ENCODE assay signal across 8 cellular contexts in the genomic region with DNA sequence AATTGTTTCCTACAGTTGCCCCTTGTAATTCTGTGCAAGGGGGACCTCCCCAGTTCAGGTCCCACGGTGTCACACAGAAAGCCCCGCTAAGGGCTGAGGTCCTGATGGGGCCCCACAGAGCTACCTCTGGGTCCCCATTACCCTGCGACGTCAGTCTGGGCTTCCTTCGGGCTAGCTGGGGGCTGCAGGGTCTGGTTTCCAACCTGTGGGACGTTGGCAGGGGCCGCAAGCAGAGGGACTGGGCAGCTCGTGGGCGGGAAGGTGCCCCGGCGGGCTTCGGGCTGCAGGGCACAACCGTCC. TPM values are rescaled to one million over a fixed set of nuclear protein-coding genes. Genes with fewer than 3 reads are reported as not detected.
DNase-seq lines count a peak whose midpoint lies in the region; ATAC-seq, FAIRE-seq and TF ChIP-seq lines count a peak whose summit lies in the region.

No MANE protein-coding gene starts in this region.

- intact Hi-C loops in K562 (cut with micrococcal nuclease), result loop anchor here (1.0 to 2.0 kb wide), 2 partner anchors 12 to 71 kb away; partner anchors contain the start of genes DPAGT1, RPS25 and TRAPPC4
- intact Hi-C loops in aorta (cut with DNase I), result no loop called here

- H3K27me3 ChIP-seq in K562 (ENCODE audit: control insufficient read depth in 2 of 2, insufficient read depth in 2 of 2, low read length in 2 of 2) (no peaks in the 10 kb centered on the region), aorta (ENCODE audit: control insufficient read depth in 1 of 2, insufficient read depth in 2 of 2, low read length in 1 of 2) (no peaks in the 10 kb centered on the region)

- POLR2A ChIA-PET in K562 (lab: Yijun Ruan, JAX), result interaction anchor here (0.6 to 1.2 kb wide), 5 partner anchors 15 to 152 kb away, joined by 3 to 4 read pairs (median 4); partner anchors contain the start of gene VPS11

- TF ChIP-seq POLR2A in K562 (conservative IDR thresholded peaks at IDR 0.05), result no peak

- H3K9me3 ChIP-seq in K562 (replicated peaks; ENCODE audit: control insufficient read depth, insufficient read depth, low read depth, low read length), result no peaks in the 10 kb centered on the region
- no peaks in the 10 kb centered on the region for H3K9me3 ChIP-seq in mesodermal cell (ENCODE audit: control insufficient read depth, low read length)
- H3K9me3 ChIP-seq in aorta (ENCODE audit: control insufficient read depth, low read length), result no peaks in the 10 kb centered on the region

- peaks cover 12% of the 10 kb centered on the region for H4K20me1 ChIP-seq in K562 (replicated peaks; ENCODE audit: control insufficient read depth, insufficient read depth, low read length)

- no peak for FAIRE-seq in K562 (lab: Jason Lieb, UNC)

- no peak for TF ChIP-seq RAD21 in K562 (CRISPR knock-in tag; conservative IDR thresholded peaks at IDR 0.05 in 1 of 2, IDR thresholded peaks at IDR 0.05 in 1 of 2)

- no TSS peak for BruUV-seq in K562 (replicated peaks; lab: Mats Ljungman, UMichigan)

- no peaks in the 10 kb centered on the region for H3K9me1 ChIP-seq in K562 (ENCODE audit: control insufficient read depth, insufficient read depth, low read length)

- peak overlapping the region; percentile 86 to 99 for H3K9ac ChIP-seq in K562 (ENCODE audit: insufficient read depth in 1 of 2, low read depth in 2 of 2, low read length in 2 of 2)

- no peak for TF ChIP-seq CTCF in K562 (IDR thresholded peaks at IDR 0.05 in 2 of 3, conservative IDR thresholded peaks at IDR 0.05 in 1 of 3; ENCODE audit: insufficient read depth in 2 of 3, low read depth in 1 of 3, low read length in 3 of 3)

- WGBS in K562 (ENCODE audit: insufficient coverage, low coverage, missing lambda C conversion rate), result 4% methylated on average over 13 of the region's 13 CpGs
- 2 to 3% methylated on average over 13 of the region's 13 CpGs for WGBS in mesodermal cell (ENCODE audit: insufficient coverage in 2 of 2), 2 experiments
- WGBS in aorta, 2 donors, result 7 to 11% methylated on average over 13 of the region's 13 CpGs

- H3K79me2 ChIP-seq in K562 (ENCODE audit: control insufficient read depth, insufficient read depth, low read length), result peaks cover 39% of the 10 kb centered on the region

- H3K36me3 ChIP-seq in K562 (ENCODE audit: control insufficient read depth, insufficient read depth, low read length) (peaks cover 42% of the 10 kb centered on the region), mesodermal cell (ENCODE audit: control insufficient read depth, insufficient read depth, low read length) (peaks cover 32% of the 10 kb centered on the region), aorta (ENCODE audit: control insufficient read depth in 1 of 2, insufficient read depth in 2 of 2, low read length in 1 of 2) (no peaks in the 10 kb centered on the region)

- H3K4me2 ChIP-seq in K562 (ENCODE audit: insufficient read depth, low read length), result peak overlapping the region; percentile 98

- peak overlapping the region; percentile 92 for H3K4me3 ChIP-seq in K562
- H3K4me3 ChIP-seq in mesodermal cell (ENCODE audit: extremely low read depth, insufficient read depth, low read length, poor library complexity, severe bottlenecking), result peak overlapping the region; percentile 79
- H3K4me3 ChIP-seq in aorta (ENCODE audit: low read length in 2 of 2), result peak overlapping the region; percentile 32 to 86

- CTCF ChIA-PET in K562 (lab: Yijun Ruan, JAX; ENCODE audit: low intra/inter-chr PET ratio), result no interaction called here

- no peak for TF ChIP-seq EP300 in K562 (IDR thresholded peaks at IDR 0.05; ENCODE audit: low read length)

- in situ Hi-C loops in K562 (cut with MboI), result no loop called here

- peak; percentile 21 for ATAC-seq in HG03354 (IDR thresholded peaks at IDR 0.05; ENCODE audit: poor library complexity, severe bottlenecking, unreplicated experiment)
- ATAC-seq in K562, result peak; percentile 17
- no peak for ATAC-seq in aorta (ENCODE audit: low FRiP score)

- peak overlapping the region; percentile 92 for H3K27ac ChIP-seq in K562 (ENCODE audit: extremely low read depth, low read depth, low read length)
- H3K27ac ChIP-seq in mesodermal cell (ENCODE audit: low read depth, low read length, severe bottlenecking), result no peak overlapping the region
- peak overlapping the region in 1 of 2 donors; percentile 14 for H3K27ac ChIP-seq in aorta (ENCODE audit: low read depth in 1 of 2, low read length in 2 of 2)

- peak overlapping the region; percentile 96 for H2AFZ ChIP-seq in K562 (ENCODE audit: low read depth, low read length)

- H3K4me1 ChIP-seq in K562 (replicated peaks in 1 of 2; ENCODE audit: control insufficient read depth in 2 of 2, insufficient read depth in 2 of 2, low read length in 2 of 2) (peaks cover 35 to 45% of the 10 kb centered on the region in 2 experiments), mesodermal cell (ENCODE audit: control insufficient read depth, insufficient read depth, low read length, poor library complexity, severe bottlenecking) (peaks cover 13% of the 10 kb centered on the region), aorta (ENCODE audit: control insufficient read depth in 1 of 2, insufficient read depth in 2 of 2, low read length in 2 of 2) (no peaks in the 10 kb centered on the region)

- DNase-seq in activated effector memory CD4-positive, alpha-beta T cell treated with Interleukin-2 at 50 U/mL for 16 hours, result peak; percentile 4
- DNase-seq in activated effector memory CD4-positive, alpha-beta T cell treated with anti-CD3 and anti-CD28 coated beads, Interleukin-2, amount 50 U/mL, for 16 hours, result no peak
- DNase-seq in K562 (ENCODE audit: extremely low read depth in 1 of 4, low spot score in 3 of 4) (no peak), aorta (no peak), MV-4-11 (lab: John Stamatoyannopoulos, UW) (no peak), NCI-H1048 (lab: John Stamatoyannopoulos, UW) (no peak)

RNA-seq across cellular contexts. Expression of gene SLC37A4, which starts 0.7 kb away (rescaled TPM):
- total RNA-seq in K562 (2011; cell fraction: chromatin; rRNA removed; ENCODE audit: low replicate concordance), result 93.5 and 200 TPM in 2 replicates
- 179 and 193 TPM in 2 replicates for total RNA-seq in K562 (2011; cell fraction: nucleolus; rRNA removed)
- 133 and 149 TPM in 2 replicates for total RNA-seq in K562 (2011; cell fraction: nucleoplasm; rRNA removed)
- 27.9 and 34.1 TPM in 2 replicates for total RNA-seq in K562 (2014; rRNA removed)
- 34.5 and 35.7 TPM in 2 replicates for total RNA-seq in K562 (2014; rRNA removed; fragmentation: Illumina TruSeq; extraction: Trizol)
- total RNA-seq in K562 (2015; rRNA removed; fragmentation: Illumina TruSeq; extraction: Trizol), result 27.9 and 28.2 TPM in 2 replicates
- total RNA-seq in K562 (2021), result 48.8 and 49.8 TPM in 2 replicates
- polyA plus RNA-seq in K562 (2011; rRNA removed), result 73.9 and 87.9 TPM in 2 replicates
- 125 and 133 TPM in 2 replicates for polyA plus RNA-seq in K562 (2011; cell fraction: cytosol; rRNA removed)
- polyA plus RNA-seq in K562 (2011; cell fraction: nucleus; rRNA removed), result 272 and 287 TPM in 2 replicates
- polyA plus RNA-seq in K562 (2012), result 36.4 and 40.1 TPM in 2 replicates
- polyA plus RNA-seq in K562 (2014; fragmentation: Illumina TruSeq; extraction: Trizol), result 54.6 and 55.2 TPM in 2 replicates
- 10 to 100 TPM; 24.7 to 40.7 TPM for polyA plus RNA-seq in K562 (2014; fragmentation: Nextera tagmentation; extraction: Ambion mirVana)
- polyA plus RNA-seq in K562 (2014; rRNA removed), result 54.6 and 55.0 TPM in 2 replicates
- 95.1 and 110 TPM in 2 replicates for polyA minus RNA-seq in K562 (2011; rRNA and poly(A)+ RNA removed)
- 31.7 and 35.4 TPM in 2 replicates for polyA minus RNA-seq in K562 (2011; cell fraction: cytosol; rRNA and poly(A)+ RNA removed)
- polyA minus RNA-seq in K562 (2011; cell fraction: nucleus; rRNA and poly(A)+ RNA removed), result 44.6 and 66.4 TPM in 2 replicates
- polyA plus RNA-seq in mesodermal cell (2013, experiment 1 of 2), result 23.5 TPM
- polyA plus RNA-seq in mesodermal cell (2013, experiment 2 of 2), result 22.4 TPM
- total RNA-seq in aorta, result 10 to 100 TPM in 1 of 2 donors, 1 to 10 TPM in 1; 7.8 to 12.9 TPM
- 1 to 10 TPM; 8.5 to 8.9 TPM for polyA plus RNA-seq in aorta

RNA-seq across cellular contexts. Expression of gene TRAPPC4, which starts 11.4 kb away (rescaled TPM):
- total RNA-seq in K562 (2011; cell fraction: chromatin; rRNA removed; ENCODE audit: low replicate concordance), result 76.0 and 138 TPM in 2 replicates
- 134 and 149 TPM in 2 replicates for total RNA-seq in K562 (2011; cell fraction: nucleolus; rRNA removed)
- total RNA-seq in K562 (2011; cell fraction: nucleoplasm; rRNA removed), result 122 and 136 TPM in 2 replicates
- total RNA-seq in K562 (2014; rRNA removed) (132 and 142 TPM in 2 replicates), K562 (2014; rRNA removed; fragmentation: Illumina TruSeq; extraction: Trizol) (142 and 147 TPM in 2 replicates), K562 (2015; rRNA removed; fragmentation: Illumina TruSeq; extraction: Trizol) (137 and 139 TPM in 2 replicates), K562 (2021) (139 TPM in 2 replicates), aorta (10 to 100 TPM; 49.6 to 54.3 TPM)
- polyA plus RNA-seq in K562 (2011; rRNA removed) (205 and 232 TPM in 2 replicates), K562 (2014; fragmentation: Illumina TruSeq; extraction: Trizol) (121 and 127 TPM in 2 replicates), K562 (2014; fragmentation: Nextera tagmentation; extraction: Ambion mirVana) (100 to 1,000 TPM; 455 to 524 TPM), K562 (2014; rRNA removed) (152 and 159 TPM in 2 replicates), aorta (10 to 100 TPM; 33.8 to 53.6 TPM)
- polyA plus RNA-seq in K562 (2011; cell fraction: cytosol; rRNA removed), result 349 and 363 TPM in 2 replicates
- 108 and 126 TPM in 2 replicates for polyA plus RNA-seq in K562 (2011; cell fraction: nucleus; rRNA removed)
- 139 and 188 TPM in 2 replicates for polyA plus RNA-seq in K562 (2012)
- 121 and 192 TPM in 2 replicates for polyA minus RNA-seq in K562 (2011; rRNA and poly(A)+ RNA removed)
- 33.1 and 51.2 TPM in 2 replicates for polyA minus RNA-seq in K562 (2011; cell fraction: cytosol; rRNA and poly(A)+ RNA removed)
- 44.2 and 59.3 TPM in 2 replicates for polyA minus RNA-seq in K562 (2011; cell fraction: nucleus; rRNA and poly(A)+ RNA removed)
- 82.2 TPM for polyA plus RNA-seq in mesodermal cell (2013, experiment 1 of 2)
- polyA plus RNA-seq in mesodermal cell (2013, experiment 2 of 2), result 77.0 TPM

RNA-seq across cellular contexts. Expression of gene RPS25, which starts 11.8 kb away (rescaled TPM):
- total RNA-seq in K562 (2011; cell fraction: chromatin; rRNA removed; ENCODE audit: low replicate concordance), result 136 and 201 TPM in 2 replicates
- 166 and 168 TPM in 2 replicates for total RNA-seq in K562 (2011; cell fraction: nucleolus; rRNA removed)
- total RNA-seq in K562 (2011; cell fraction: nucleoplasm; rRNA removed), result 272 and 420 TPM in 2 replicates
- total RNA-seq in K562 (2014; rRNA removed) (1,122 and 1,723 TPM in 2 replicates), K562 (2014; rRNA removed; fragmentation: Illumina TruSeq; extraction: Trizol) (2,419 and 2,437 TPM in 2 replicates), K562 (2015; rRNA removed; fragmentation: Illumina TruSeq; extraction: Trizol) (2,472 and 2,755 TPM in 2 replicates), K562 (2021) (1,553 and 1,702 TPM in 2 replicates), aorta (100 to 1,000 TPM; 804 to 820 TPM)
- polyA plus RNA-seq in K562 (2011; rRNA removed) (1,393 and 1,573 TPM in 2 replicates), K562 (2014; fragmentation: Illumina TruSeq; extraction: Trizol) (2,166 and 3,143 TPM in 2 replicates), K562 (2014; fragmentation: Nextera tagmentation; extraction: Ambion mirVana) (1,000 to 10,000 TPM; 2,471 to 2,886 TPM), K562 (2014; rRNA removed) (2,239 and 5,486 TPM in 2 replicates), aorta (1,000 to 10,000 TPM; 2,334 to 4,827 TPM)
- polyA plus RNA-seq in K562 (2011; cell fraction: cytosol; rRNA removed), result 686 and 1,751 TPM in 2 replicates
- 283 and 578 TPM in 2 replicates for polyA plus RNA-seq in K562 (2011; cell fraction: nucleus; rRNA removed)
- 1,761 and 1,841 TPM in 2 replicates for polyA plus RNA-seq in K562 (2012)
- 428 and 580 TPM in 2 replicates for polyA minus RNA-seq in K562 (2011; rRNA and poly(A)+ RNA removed)
- 641 and 694 TPM in 2 replicates for polyA minus RNA-seq in K562 (2011; cell fraction: cytosol; rRNA and poly(A)+ RNA removed)
- polyA minus RNA-seq in K562 (2011; cell fraction: nucleus; rRNA and poly(A)+ RNA removed), result 60.3 and 141 TPM in 2 replicates
- polyA plus RNA-seq in mesodermal cell (2013, experiment 1 of 2), result 1,110 TPM
- polyA plus RNA-seq in mesodermal cell (2013, experiment 2 of 2), result 1,173 TPM

RNA-seq across cellular contexts. Expression of gene HYOU1, which starts 27.0 kb away (rescaled TPM):
- total RNA-seq in K562 (2011; cell fraction: chromatin; rRNA removed; ENCODE audit: low replicate concordance), result 358 and 605 TPM in 2 replicates
- total RNA-seq in K562 (2011; cell fraction: nucleolus; rRNA removed), result 442 and 449 TPM in 2 replicates
- 467 and 490 TPM in 2 replicates for total RNA-seq in K562 (2011; cell fraction: nucleoplasm; rRNA removed)
- total RNA-seq in K562 (2014; rRNA removed) (128 and 132 TPM in 2 replicates), K562 (2014; rRNA removed; fragmentation: Illumina TruSeq; extraction: Trizol) (95.2 and 104 TPM in 2 replicates), K562 (2015; rRNA removed; fragmentation: Illumina TruSeq; extraction: Trizol) (124 and 125 TPM in 2 replicates), K562 (2021) (193 and 197 TPM in 2 replicates), aorta (100 to 1,000 TPM; 101 to 145 TPM)
- polyA plus RNA-seq in K562 (2011; rRNA removed) (159 and 196 TPM in 2 replicates), K562 (2014; fragmentation: Illumina TruSeq; extraction: Trizol) (180 and 197 TPM in 2 replicates), K562 (2014; fragmentation: Nextera tagmentation; extraction: Ambion mirVana) (10 to 100 TPM; 19.5 to 46.2 TPM), K562 (2014; rRNA removed) (145 and 151 TPM in 2 replicates), aorta (10 to 100 TPM; 35.7 to 35.9 TPM)
- polyA plus RNA-seq in K562 (2011; cell fraction: cytosol; rRNA removed), result 195 and 205 TPM in 2 replicates
- 158 and 198 TPM in 2 replicates for polyA plus RNA-seq in K562 (2011; cell fraction: nucleus; rRNA removed)
- 135 and 352 TPM in 2 replicates for polyA plus RNA-seq in K562 (2012)
- polyA minus RNA-seq in K562 (2011; rRNA and poly(A)+ RNA removed), result 167 and 177 TPM in 2 replicates
- polyA minus RNA-seq in K562 (2011; cell fraction: cytosol; rRNA and poly(A)+ RNA removed), result 92.7 and 93.6 TPM in 2 replicates
- 42.5 and 79.6 TPM in 2 replicates for polyA minus RNA-seq in K562 (2011; cell fraction: nucleus; rRNA and poly(A)+ RNA removed)
- 246 TPM for polyA plus RNA-seq in mesodermal cell (2013, experiment 1 of 2)
- 207 TPM for polyA plus RNA-seq in mesodermal cell (2013, experiment 2 of 2)

RNA-seq across cellular contexts. Expression of gene CENATAC, which starts 32.0 kb away (rescaled TPM):
- total RNA-seq in K562 (2011; cell fraction: chromatin; rRNA removed; ENCODE audit: low replicate concordance), result 107 and 143 TPM in 2 replicates
- total RNA-seq in K562 (2011; cell fraction: nucleolus; rRNA removed), result 70.5 and 71.8 TPM in 2 replicates
- 96.7 and 121 TPM in 2 replicates for total RNA-seq in K562 (2011; cell fraction: nucleoplasm; rRNA removed)
- total RNA-seq in K562 (2014; rRNA removed) (15.3 and 16.0 TPM in 2 replicates), K562 (2014; rRNA removed; fragmentation: Illumina TruSeq; extraction: Trizol) (13.9 and 15.1 TPM in 2 replicates), K562 (2015; rRNA removed; fragmentation: Illumina TruSeq; extraction: Trizol) (16.2 and 16.9 TPM in 2 replicates), K562 (2021) (12.4 and 13.5 TPM in 2 replicates), aorta (10 to 100 TPM; 56.4 to 61.8 TPM)
- polyA plus RNA-seq in K562 (2011; rRNA removed) (13.4 and 13.7 TPM in 2 replicates), K562 (2014; fragmentation: Illumina TruSeq; extraction: Trizol) (8.9 and 9.7 TPM in 2 replicates), K562 (2014; fragmentation: Nextera tagmentation; extraction: Ambion mirVana) (1 to 10 TPM; 2.4 to 4.5 TPM), K562 (2014; rRNA removed) (21.9 and 25.5 TPM in 2 replicates), aorta (100 to 1,000 TPM in 1 of 2 donors, 10 to 100 TPM in 1; 10.3 to 138 TPM)
- 3.3 and 3.9 TPM in 2 replicates for polyA plus RNA-seq in K562 (2011; cell fraction: cytosol; rRNA removed)
- polyA plus RNA-seq in K562 (2011; cell fraction: nucleus; rRNA removed), result 35.3 and 40.2 TPM in 2 replicates
- polyA plus RNA-seq in K562 (2012), result 7.1 and 9.9 TPM in 2 replicates
- 20.5 and 20.8 TPM in 2 replicates for polyA minus RNA-seq in K562 (2011; rRNA and poly(A)+ RNA removed)
- polyA minus RNA-seq in K562 (2011; cell fraction: cytosol; rRNA and poly(A)+ RNA removed), result 3.7 and 4.3 TPM in 2 replicates
- 26.1 and 29.3 TPM in 2 replicates for polyA minus RNA-seq in K562 (2011; cell fraction: nucleus; rRNA and poly(A)+ RNA removed)
- 18.0 TPM for polyA plus RNA-seq in mesodermal cell (2013, experiment 1 of 2)
- 20.9 TPM for polyA plus RNA-seq in mesodermal cell (2013, experiment 2 of 2)
